In genomic region chr18:65279668-65280305, GRCh38 we compare ENCODE assay signal across 2 cellular contexts.
TF ChIP-seq lines count a peak whose summit lies in the region.

No MANE protein-coding gene starts in this region.

TF ChIP-seq in A549, 52 proteins besides CTCF, POLR2A, EP300 and RAD21 (continued from another document):
- TF ChIP-seq KDM1A (IDR thresholded peaks at IDR 0.05; ENCODE audit: low read depth) (no peak), MYC (IDR thresholded peaks at IDR 0.05; ENCODE audit: borderline replicate concordance, low read length) (no peak), BHLHE40 (IDR thresholded peaks at IDR 0.05; ENCODE audit: low read depth, low read length) (no peak), ELK1 (IDR thresholded peaks at IDR 0.05; ENCODE audit: low read depth, low read length) (no peak), ATOH8 (CRISPR knock-in tag; IDR thresholded peaks at IDR 0.05; ENCODE audit: low read depth) (no peak), CEBPB (IDR thresholded peaks at IDR 0.05) (no peak), CBX2 (IDR thresholded peaks at IDR 0.05; ENCODE audit: borderline replicate concordance, low read depth) (no peak), HMGXB4 (CRISPR knock-in tag; IDR thresholded peaks at IDR 0.05; ENCODE audit: borderline replicate concordance) (no peak), NFE2L2 (conservative IDR thresholded peaks at IDR 0.05; ENCODE audit: low read length) (no peak), HOXB13 (CRISPR knock-in tag; IDR thresholded peaks at IDR 0.05; ENCODE audit: low read depth) (no peak), ZFP36 (IDR thresholded peaks at IDR 0.05; ENCODE audit: borderline replicate concordance, partially characterized antibody) (no peak), REST (IDR thresholded peaks at IDR 0.05) (no peak), FOXS1 (CRISPR knock-in tag; IDR thresholded peaks at IDR 0.05) (no peak), RARB (CRISPR knock-in tag; IDR thresholded peaks at IDR 0.05) (no peak), HES2 (IDR thresholded peaks at IDR 0.05) (no peak)

TF ChIP-seq in GM23338, 12 proteins besides CTCF, POLR2A, EP300 and RAD21 (continued from another document):
- no peak for TF ChIP-seq ZNF462 (CRISPR knock-in tag; IDR thresholded peaks at IDR 0.05)
- no peak for TF ChIP-seq ZNF331 (CRISPR knock-in tag; IDR thresholded peaks at IDR 0.05; ENCODE audit: low read depth)
- no peak for TF ChIP-seq REST (IDR thresholded peaks at IDR 0.05; ENCODE audit: unreplicated experiment)
- TF ChIP-seq EZH2phosphoT487 (IDR thresholded peaks at IDR 0.05; ENCODE audit: unreplicated experiment), result no peak
- no peak for TF ChIP-seq CREB1 (CRISPR knock-in tag; IDR thresholded peaks at IDR 0.05; ENCODE audit: low read depth)
- TF ChIP-seq NANOG (IDR thresholded peaks at IDR 0.05; ENCODE audit: borderline replicate concordance), result no peak
- TF ChIP-seq ETS1 (IDR thresholded peaks at IDR 0.05), result no peak
- no peak for TF ChIP-seq POLR2AphosphoS5 (IDR thresholded peaks at IDR 0.05; ENCODE audit: low read depth)
- TF ChIP-seq STAT1 (IDR thresholded peaks at IDR 0.05; ENCODE audit: unreplicated experiment), result no peak
